Comparison of ENCODE assay signal across 7 cellular contexts in genomic region chr1:121339611-121340010, GRCh38.
ATAC-seq lines count a peak whose summit lies in the region.

No MANE protein-coding gene starts in this region.

- peak; percentile 76 for ATAC-seq in GM18861 (IDR thresholded peaks at IDR 0.05; ENCODE audit: unreplicated experiment)
- ATAC-seq in GM19468 (IDR thresholded peaks at IDR 0.05; ENCODE audit: extremely low read depth, unreplicated experiment), result peak; percentile 37
- ATAC-seq in HG02588 (IDR thresholded peaks at IDR 0.05; ENCODE audit: unreplicated experiment), result peak; percentile 69
- peak; percentile 58 for ATAC-seq in HG02973 (IDR thresholded peaks at IDR 0.05; ENCODE audit: unreplicated experiment)
- peak; percentile 86 for ATAC-seq in HG03432 (IDR thresholded peaks at IDR 0.05; ENCODE audit: unreplicated experiment)
- peak; percentile 57 to 59 for ATAC-seq in activated CD4-positive, CD25-positive, alpha-beta regulatory T cell treated with anti-CD3 and anti-CD28 coated beads, Interleukin-2, amount 50 U/mL, for 24 hours
- ATAC-seq in esophagus mucosa, result peak; percentile 88

Comparison
In these comparisons a context has a peak if more than half of its experiments do, and no peak if none do; other contexts are left out.
1. Peak in every context shown above with its lines: ATAC-seq.
2. ATAC-seq: peak in every context shown above with its lines; median percentile 88 in esophagus mucosa; 86 in HG03432; 76 in GM18861; 69 in HG02588; 58 in HG02973; 58 in activated CD4-positive, CD25-positive, alpha-beta regulatory T cell treated with anti-CD3 and anti-CD28 coated beads, Interleukin-2, amount 50 U/mL, for 24 hours; 37 in GM19468.